Comparison of ENCODE assay signal across 8 cellular contexts in the genomic region with DNA sequence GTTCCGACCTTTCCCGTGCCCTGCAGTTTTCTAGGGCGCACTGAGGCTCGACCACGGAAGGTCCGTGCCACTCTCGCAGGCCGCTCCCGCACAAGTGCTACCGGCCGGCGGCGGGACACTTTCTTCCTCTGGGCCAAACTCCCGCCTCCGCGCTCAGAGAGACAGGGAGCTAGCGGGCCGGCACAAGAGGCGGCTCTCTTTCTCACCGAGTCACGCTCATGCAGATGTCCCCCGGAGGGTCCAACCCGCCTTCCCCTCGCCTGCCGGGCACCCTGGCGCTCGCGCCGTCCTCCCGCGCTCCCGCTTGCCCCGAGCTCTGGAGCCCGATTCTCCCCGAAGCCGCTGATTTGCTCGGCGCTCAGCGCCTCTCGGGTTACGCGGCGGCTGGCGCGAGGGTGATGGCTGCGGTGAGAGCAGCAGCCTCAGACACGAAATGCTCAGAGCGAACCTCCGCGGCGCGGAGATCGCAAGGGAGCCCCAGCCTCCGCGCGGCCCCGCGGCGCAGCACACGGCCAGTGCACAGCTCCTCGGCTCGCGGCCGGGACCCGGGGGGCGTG. TPM values are rescaled to one million over a fixed set of nuclear protein-coding genes. Genes with fewer than 3 reads are reported as not detected.
DNase-seq lines count a peak whose midpoint lies in the region; ATAC-seq and TF ChIP-seq lines count a peak whose summit lies in the region.

No MANE protein-coding gene starts in this region.

- intact Hi-C loops in mucosa of descending colon (cut with DNase I, micrococcal nuclease), result loop anchor here in 1 of 2 donors (5.0 kb wide), 1 partner anchor 35 kb away; no protein-coding TSS in a partner anchor

- peak overlapping the region; percentile 78 for H3K4me3 Mint-ChIP-seq in T-helper 17 cell
- H3K4me3 Mint-ChIP-seq in type B pancreatic cell, result peak overlapping the region; percentile 82

- H3K27ac Mint-ChIP-seq in T-helper 17 cell (no peak overlapping the region), type B pancreatic cell (no peak overlapping the region)

- H3K4me1 Mint-ChIP-seq in T-helper 17 cell (peaks cover 11% of the 10 kb centered on the region), type B pancreatic cell (ENCODE audit: unreplicated experiment) (peaks cover 9% of the 10 kb centered on the region)

- peak; percentile 74 for DNase-seq in D341Med (ENCODE audit: low spot score)
- DNase-seq in T-helper 17 cell, result no peak
- DNase-seq in epithelial cell of esophagus (ENCODE audit: low read depth), result peak; percentile 61
- DNase-seq in mucosa of descending colon, result peak in 2 of 3 donors; percentile 12 to 32
- peak; percentile 77 for DNase-seq in type B pancreatic cell (ENCODE audit: extremely low spot score, unreplicated experiment)

- H3K36me3 Mint-ChIP-seq in T-helper 17 cell (ENCODE audit: low read depth) (no peaks in the 10 kb centered on the region), type B pancreatic cell (no peaks in the 10 kb centered on the region)

- peaks cover 86% of the 10 kb centered on the region for H3K27me3 Mint-ChIP-seq in T-helper 17 cell
- H3K27me3 Mint-ChIP-seq in type B pancreatic cell, result peaks cover 87% of the 10 kb centered on the region

- TF ChIP-seq CTCF in epithelial cell of esophagus (IDR thresholded peaks at IDR 0.05; ENCODE audit: insufficient read depth, low read depth, low read length, missing control alignments) (no peak), mucosa of descending colon (IDR thresholded peaks at IDR 0.05) (no peak), type B pancreatic cell (conservative IDR thresholded peaks at IDR 0.05) (no peak)

- H3K4me3 ChIP-seq in epithelial cell of esophagus (ENCODE audit: low read length), result peak overlapping the region; percentile 32
- no peak overlapping the region for H3K4me3 ChIP-seq in mucosa of descending colon

- no peaks in the 10 kb centered on the region for H3K9me3 Mint-ChIP-seq in type B pancreatic cell

- H3K36me3 ChIP-seq in mucosa of descending colon (ENCODE audit: low read depth), result no peaks in the 10 kb centered on the region

- H3K9me3 ChIP-seq in T-helper 17 cell (ENCODE audit: control insufficient read depth, low read length, poor library complexity, severe bottlenecking) (no peaks in the 10 kb centered on the region), mucosa of descending colon (no peaks in the 10 kb centered on the region)

- peaks cover 17% of the 10 kb centered on the region for H3K4me1 ChIP-seq in mucosa of descending colon (ENCODE audit: low read depth)

- ATAC-seq in HG02870 (IDR thresholded peaks at IDR 0.05; ENCODE audit: unreplicated experiment) (peak; percentile 48), T-helper 17 cell (peak; percentile 63), mucosa of descending colon (peak; percentile 25), HG02884 (IDR thresholded peaks at IDR 0.05; ENCODE audit: unreplicated experiment) (no peak), GM21576 (IDR thresholded peaks at IDR 0.05; ENCODE audit: unreplicated experiment) (no peak)

RNA-seq across cellular contexts. Expression of gene LMO1, which starts 1.0 kb away (rescaled TPM):
- total RNA-seq in T-helper 17 cell, result not detected
- total RNA-seq in mucosa of descending colon, result under 1 TPM in 1 of 3 donors, not detected in 2; 0.70 TPM
- total RNA-seq in type B pancreatic cell (ENCODE audit: low replicate concordance), result 2.1 and 2.7 TPM in 2 replicates

Comparison
In these comparisons a context has a peak if more than half of its experiments do, and no peak if none do; other contexts are left out.
1. DNase-seq: peak in D341Med (single experiment), epithelial cell of esophagus (single experiment), mucosa of descending colon (2 of 3) and type B pancreatic cell (single experiment); none in T-helper 17 cell (0 of 3).
2. ATAC-seq: peak in HG02870 (single experiment), T-helper 17 cell (single experiment) and mucosa of descending colon (single experiment); none in HG02884 (single experiment) and GM21576 (single experiment).